In the genomic region with DNA sequence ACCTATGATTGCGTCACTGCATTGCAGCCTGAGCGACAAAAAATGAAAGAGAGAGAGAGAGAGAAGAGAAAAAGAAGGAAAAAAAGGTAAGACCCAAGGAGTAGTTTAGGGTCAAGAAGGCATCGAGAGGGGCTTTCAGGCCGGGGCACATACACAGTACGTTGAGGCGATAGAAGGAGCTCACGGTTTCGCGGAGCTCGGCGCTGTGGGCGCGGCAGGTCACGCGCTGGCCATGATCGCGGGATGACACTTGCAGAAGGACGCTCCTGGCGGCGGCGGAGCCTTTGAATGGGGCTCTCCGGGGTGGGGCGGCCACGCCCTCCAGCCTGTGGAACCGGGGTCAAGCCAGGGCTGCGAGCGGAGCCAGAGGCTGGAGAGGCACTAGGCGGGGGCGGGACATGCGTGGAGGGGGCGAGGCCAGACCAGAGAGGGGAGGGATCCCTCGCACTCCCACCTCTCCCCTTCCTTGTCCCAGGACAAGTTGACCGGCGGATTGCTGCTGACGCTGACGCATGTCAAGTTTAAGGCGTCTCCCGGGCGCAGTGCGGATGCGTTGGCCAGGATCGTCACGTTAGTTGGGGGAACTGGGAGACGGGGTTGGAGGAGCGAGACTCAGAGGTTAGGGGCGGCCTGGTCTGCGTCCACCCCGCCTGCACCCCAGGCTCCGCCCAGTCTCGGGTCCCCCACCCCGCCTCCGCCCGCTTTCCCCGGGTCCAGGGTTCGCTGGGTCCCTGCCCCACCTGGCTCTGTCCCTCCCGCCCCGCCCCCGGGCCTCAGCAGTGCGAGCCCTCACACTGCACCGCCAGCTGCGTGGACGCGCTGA, we compare ENCODE assay signal across 1 cellular context.
A peak's percentile ranks its signal among the peaks of the same experiment; 100 is the strongest.
TF ChIP-seq lines count a peak whose summit lies in the region.

No MANE protein-coding gene starts in this region.

TF ChIP-seq in HepG2, 621 proteins besides CTCF, POLR2A, EP300 and RAD21 (continued from another document):
- no peak for TF ChIP-seq KDM1A (CRISPR knock-in tag; IDR thresholded peaks at IDR 0.05)
- no peak for TF ChIP-seq ZNF569 (CRISPR knock-in tag; IDR thresholded peaks at IDR 0.05; ENCODE audit: borderline replicate concordance)
- TF ChIP-seq KDM5A (IDR thresholded peaks at IDR 0.05; ENCODE audit: borderline replicate concordance, low read length) = no peak
- TF ChIP-seq ZNF224 (CRISPR knock-in tag; IDR thresholded peaks at IDR 0.05) = no peak
- TF ChIP-seq ZNF549 (CRISPR knock-in tag; IDR thresholded peaks at IDR 0.05) = no peak
- peak; percentile 67 for TF ChIP-seq ATF7 (IDR thresholded peaks at IDR 0.05)
- TF ChIP-seq ATF7 (CRISPR knock-in tag; IDR thresholded peaks at IDR 0.05) = no peak
- TF ChIP-seq ZNF766 (CRISPR knock-in tag; IDR thresholded peaks at IDR 0.05; ENCODE audit: borderline replicate concordance) = no peak
- TF ChIP-seq ZFP37 (CRISPR knock-in tag; IDR thresholded peaks at IDR 0.05; ENCODE audit: borderline replicate concordance) = no peak
- no peak for TF ChIP-seq SOX5 (CRISPR knock-in tag; IDR thresholded peaks at IDR 0.05; ENCODE audit: borderline replicate concordance)
- no peak for TF ChIP-seq ZNF317 (CRISPR knock-in tag; IDR thresholded peaks at IDR 0.05)
- 0 out of 2 replicates have a peak, but pooled peaks have one; percentile 12 for TF ChIP-seq KLF6 (CRISPR knock-in tag; IDR thresholded peaks at IDR 0.05)
- no peak for TF ChIP-seq ZNF564 (CRISPR knock-in tag; IDR thresholded peaks at IDR 0.05)
